ENCODE assay signal across 21 cellular contexts in genomic region chr20:62116558-62117361, GRCh38. TPM values are rescaled to one million over a fixed set of nuclear protein-coding genes. Genes with fewer than 3 reads are reported as not detected.
DNase-seq lines count a peak whose midpoint lies in the region; ATAC-seq and TF ChIP-seq lines count a peak whose summit lies in the region.
"Had no signal": no experiment of that assay in that cellular context is flagged by ENCODE, and none has a peak within 500 bp of the region (broad histone marks: within the 10 kb centered on the region; RNA-seq: fewer than 3 reads in every experiment).

No MANE protein-coding gene starts in this region.

- H3K9me2 ChIP-seq in PC-9 (ENCODE audit: insufficient read depth): no peaks in the 10 kb centered on the region

- BruUV-seq in PC-9 (replicated peaks; lab: Mats Ljungman, UMichigan): no TSS peak

- no peak overlapping the region for H2AFZ ChIP-seq in PC-9
- H2AFZ ChIP-seq: GM23338 had no signal

- no peaks in the 10 kb centered on the region for H3K27me3 Mint-ChIP-seq in naive thymus-derived CD4-positive, alpha-beta T cell
- H3K27me3 Mint-ChIP-seq: activated naive CD8-positive, alpha-beta T cell treated with anti-CD3 and anti-CD28 coated beads, Interleukin-2, amount 10 ng/mL, durations not matched to agents 7 days and 5 days had no signal

- POLR2A ChIA-PET in naive thymus-derived CD4-positive, alpha-beta T cell (lab: Charles Lee): interaction anchor here (0.8 to 7.0 kb wide), 5 partner anchors 16 to 92 kb away, joined by 3 to 109 read pairs (median 4); partner anchors contain the start of gene TAF4
- POLR2A ChIA-PET in PC-9 (lab: Charles Lee; ENCODE audit: unreplicated experiment): interaction anchor here (1.0 kb wide), 1 partner anchor 27 kb away, joined by 5 read pairs; no protein-coding TSS in a partner anchor

- no peaks in the 10 kb centered on the region for H4K20me1 ChIP-seq in BLaER1
- H4K20me1 ChIP-seq in PC-9 (ENCODE audit: insufficient read depth): no peaks in the 10 kb centered on the region

- no peak overlapping the region for H3K9ac ChIP-seq in BLaER1

- H3F3A ChIP-seq in PC-9 (ENCODE audit: insufficient read depth, low read depth): peaks cover 16% of the 10 kb centered on the region

- H3K4me1 Mint-ChIP-seq in naive thymus-derived CD4-positive, alpha-beta T cell: peaks cover 20 to 51% (median 39%) of the 10 kb centered on the region in 7 donors

- H3K27ac Mint-ChIP-seq in naive thymus-derived CD4-positive, alpha-beta T cell: peak overlapping the region in 7 of 9 donors; percentile 71 to 97 (median 92)
- H3K27ac Mint-ChIP-seq: GM23338; stimulated activated memory B cell treated with anti-CD40 and anti-IgM and Interleukin-4, amounts not matched to agents 10 μg/mL and 1 μg/mL and 100 μg/mL, for 72 hours had no signal

- H3K36me3 ChIP-seq in BLaER1 (no peaks in the 10 kb centered on the region), KOPT-K1 (ENCODE audit: insufficient read depth, low read length) (no peaks in the 10 kb centered on the region), PC-9 (ENCODE audit: low read depth) (no peaks in the 10 kb centered on the region)
- H3K36me3 ChIP-seq in naive thymus-derived CD4-positive, alpha-beta T cell (ENCODE audit: control insufficient read depth in 2 of 3, insufficient read depth in 3 of 3, low read length in 3 of 3): no peaks in the 10 kb centered on the region
- H3K36me3 ChIP-seq: colonic mucosa, upper lobe of left lung had no signal

- H3K36me3 Mint-ChIP-seq in naive thymus-derived CD4-positive, alpha-beta T cell: peaks cover 0 to 6% (median 4%) of the 10 kb centered on the region in 5 donors
- H3K36me3 Mint-ChIP-seq: activated naive CD8-positive, alpha-beta T cell treated with anti-CD3 and anti-CD28 coated beads, Interleukin-2, amount 10 ng/mL, durations not matched to agents 7 days and 5 days had no signal

- DNase-seq in NCI-H82 (lab: John Stamatoyannopoulos, UW): peak; percentile 24
- DNase-seq in NCI-H82 treated with DMSO at 0.1 percent for 48 hours (lab: John Stamatoyannopoulos, UW; ENCODE audit: unreplicated experiment): no peak
- DNase-seq in naive thymus-derived CD4-positive, alpha-beta T cell: no peak
- no peak for DNase-seq in PC-9
- no peak for DNase-seq in T-helper 1 cell
- DNase-seq: colonic mucosa, islet precursor cell, NCI-H1930, NCI-H2171 treated with DMSO at 0.1 percent for 48 hours, NCI-H510A treated with DMSO at 0.1 percent for 48 hours, occipital lobe had no signal

- H3K9me3 ChIP-seq in BLaER1 (peaks cover 44% of the 10 kb centered on the region), KOPT-K1 (ENCODE audit: insufficient read depth, low read length, poor library complexity, severe bottlenecking) (peaks cover 24% of the 10 kb centered on the region), PC-9 (ENCODE audit: insufficient read depth, low read depth) (peaks cover 11% of the 10 kb centered on the region)
- H3K9me3 ChIP-seq in naive thymus-derived CD4-positive, alpha-beta T cell (ENCODE audit: control insufficient read depth in 2 of 3, low read length in 3 of 3): peaks cover 0 to 41% (median 11%) of the 10 kb centered on the region in 3 experiments
- H3K9me3 ChIP-seq: colonic mucosa had no signal

- CTCF ChIA-PET in naive thymus-derived CD4-positive, alpha-beta T cell (lab: Charles Lee): no interaction called here
- CTCF ChIA-PET in PC-9 (lab: Charles Lee): no interaction called here

- H3K4me3 ChIP-seq in BLaER1: no peak overlapping the region
- peak overlapping the region; percentile 34 for H3K4me3 ChIP-seq in naive thymus-derived CD4-positive, alpha-beta T cell (ENCODE audit: low read length)
- no peak overlapping the region for H3K4me3 ChIP-seq in PC-9
- H3K4me3 ChIP-seq: colonic mucosa, GM12878, GM23338, K562, upper lobe of left lung had no signal

- H3K27me3 ChIP-seq in BLaER1 (no peaks in the 10 kb centered on the region), PC-9 (ENCODE audit: insufficient read depth, low read depth) (peaks cover 73% of the 10 kb centered on the region)
- H3K27me3 ChIP-seq in naive thymus-derived CD4-positive, alpha-beta T cell (ENCODE audit: control insufficient read depth in 2 of 2, insufficient read depth in 2 of 2, low read length in 2 of 2): no peaks in the 10 kb centered on the region
- H3K27me3 ChIP-seq: colonic mucosa had no signal

- no peaks in the 10 kb centered on the region for H3K79me2 ChIP-seq in PC-9 (ENCODE audit: low read depth)

- intact Hi-C loops in naive thymus-derived CD4-positive, alpha-beta T cell (cut with micrococcal nuclease): loop anchor here in 1 of 2 donors (1.0 kb wide), 1 partner anchor 49 kb away; no protein-coding TSS in a partner anchor
- intact Hi-C loops in PC-9 (cut with micrococcal nuclease; ENCODE audit: unreplicated experiment): no loop called here

- ATAC-seq in naive thymus-derived CD4-positive, alpha-beta T cell: no peak
- ATAC-seq in GM18498 (IDR thresholded peaks at IDR 0.05; ENCODE audit: unreplicated experiment): no peak
- ATAC-seq: GM12878; GM23338; K562; SK-N-SH treated with all-trans-retinoic acid at 6 μM for 48 hours; stimulated activated memory B cell treated with anti-CD40 and anti-IgM and Interleukin-4, amounts not matched to agents 10 μg/mL and 1 μg/mL and 100 μg/mL, for 72 hours had no signal

- H3K4me2 ChIP-seq in BLaER1 (peak overlapping the region; percentile 61), PC-9 (no peak overlapping the region)
- H3K4me2 ChIP-seq: GM23338 had no signal

- H3K9me3 Mint-ChIP-seq in naive thymus-derived CD4-positive, alpha-beta T cell: peaks cover 0 to 49% (median 20%) of the 10 kb centered on the region in 11 donors

- H3K27ac ChIP-seq in BLaER1 (no peak overlapping the region), KOPT-K1 (ENCODE audit: low read depth, low read length, poor library complexity, severe bottlenecking) (peak overlapping the region; percentile 38), PC-9 (no peak overlapping the region)
- H3K27ac ChIP-seq in naive thymus-derived CD4-positive, alpha-beta T cell (ENCODE audit: low read depth, low read length): peak overlapping the region; percentile 47
- H3K27ac ChIP-seq: colonic mucosa, upper lobe of left lung had no signal

- peaks cover 47% of the 10 kb centered on the region for H3K4me1 ChIP-seq in BLaER1
- peaks cover 27 to 33% of the 10 kb centered on the region in 2 donors for H3K4me1 ChIP-seq in naive thymus-derived CD4-positive, alpha-beta T cell (ENCODE audit: control insufficient read depth in 2 of 2, insufficient read depth in 2 of 2, low read length in 2 of 2)
- H3K4me1 ChIP-seq in PC-9 (replicated peaks; ENCODE audit: insufficient read depth): no peaks in the 10 kb centered on the region
- H3K4me1 ChIP-seq: colonic mucosa had no signal

- peak overlapping the region in 7 of 10 donors; percentile 66 to 82 (median 70) for H3K4me3 Mint-ChIP-seq in naive thymus-derived CD4-positive, alpha-beta T cell
- H3K4me3 Mint-ChIP-seq: GM23338; stimulated activated memory B cell treated with anti-CD40 and anti-IgM and Interleukin-4, amounts not matched to agents 10 μg/mL and 1 μg/mL and 100 μg/mL, for 72 hours had no signal

- no peak for TF ChIP-seq CTCF in PC-9 (conservative IDR thresholded peaks at IDR 0.05)

RNA-seq across cellular contexts. Expression of gene LSM14B, which starts 5.5 kb away (rescaled TPM):
- 10 to 100 TPM; 39.5 to 61.5 (median 41.9) TPM for total RNA-seq in naive thymus-derived CD4-positive, alpha-beta T cell
- 1 to 10 TPM; 1.4 to 1.9 TPM for polyA plus RNA-seq in naive thymus-derived CD4-positive, alpha-beta T cell
- 61.5 and 67.2 TPM in 2 replicates for total RNA-seq in PC-9 (2021)

RNA-seq across cellular contexts. Expression of gene PSMA7, which starts 26.4 kb away (rescaled TPM):
- 100 to 1,000 TPM; 125 to 301 (median 165) TPM for total RNA-seq in naive thymus-derived CD4-positive, alpha-beta T cell
- 100 to 1,000 TPM; 377 to 406 TPM for polyA plus RNA-seq in naive thymus-derived CD4-positive, alpha-beta T cell
- 367 and 391 TPM in 2 replicates for total RNA-seq in PC-9 (2021)

RNA-seq across cellular contexts. Expression of gene SS18L1, which starts 26.8 kb away (rescaled TPM):
- total RNA-seq in naive thymus-derived CD4-positive, alpha-beta T cell: 10 to 100 TPM; 17.8 to 26.7 (median 22.6) TPM
- polyA plus RNA-seq in naive thymus-derived CD4-positive, alpha-beta T cell: under 1 TPM; 0.47 to 0.54 TPM
- total RNA-seq in PC-9 (2021): 22.4 and 29.0 TPM in 2 replicates

RNA-seq across cellular contexts. Expression of gene TAF4, which starts 51.1 kb away (rescaled TPM):
- total RNA-seq in naive thymus-derived CD4-positive, alpha-beta T cell: 10 to 100 TPM; 19.8 to 43.7 (median 23.7) TPM
- polyA plus RNA-seq in naive thymus-derived CD4-positive, alpha-beta T cell: 1 to 10 TPM in 1 of 2 donors, under 1 TPM in 1; 0.74 to 2.3 TPM
- 25.8 and 32.5 TPM in 2 replicates for total RNA-seq in PC-9 (2021)

Comparison
In these comparisons a context has a peak if more than half of its experiments do, and no peak if none do; other contexts are left out.
1. H3K27ac ChIP-seq: peak in KOPT-K1 (single experiment) and naive thymus-derived CD4-positive, alpha-beta T cell (single experiment); none in BLaER1 (single experiment) and PC-9 (single experiment).